Comparison of ENCODE assay signal across 8 cellular contexts in the genomic region with DNA sequence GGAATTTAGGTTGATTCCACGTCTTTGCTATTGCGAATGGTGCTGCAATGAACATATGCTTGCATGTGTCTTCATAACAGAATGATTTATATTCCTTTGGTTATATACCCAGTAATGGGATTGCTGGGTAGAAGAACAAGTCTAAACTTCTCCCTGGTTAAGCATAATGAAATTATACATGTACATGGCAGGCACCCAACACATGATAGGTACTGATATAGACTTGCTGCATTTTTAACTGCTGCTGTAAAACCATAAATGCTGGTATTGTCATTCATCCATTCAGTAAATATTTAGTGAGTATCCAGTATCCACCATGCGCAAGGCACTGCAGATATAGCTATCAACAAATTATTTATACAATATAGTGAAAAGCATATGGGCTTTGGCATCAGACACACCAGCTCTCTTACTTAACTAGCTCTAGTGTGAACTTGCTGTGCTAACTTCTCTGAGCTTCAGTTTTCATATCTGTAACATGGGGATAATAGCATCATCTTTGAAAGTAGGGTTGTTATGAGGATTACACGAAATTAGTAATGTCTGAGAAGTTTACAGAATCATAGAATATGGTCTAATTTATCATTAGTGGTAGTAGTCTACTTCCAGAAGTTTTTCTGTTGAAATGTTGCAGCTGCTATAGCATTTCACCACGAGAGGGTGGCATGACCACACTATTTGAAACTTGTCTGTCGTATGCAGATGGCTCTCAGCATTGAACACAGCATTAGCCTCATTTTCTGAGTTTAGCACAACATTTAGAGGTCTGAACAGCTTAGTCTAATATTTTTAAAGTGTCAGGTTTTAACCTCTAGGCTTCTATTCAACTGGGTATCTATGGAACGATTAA. TPM values are rescaled to one million over a fixed set of nuclear protein-coding genes. Genes with fewer than 3 reads are reported as not detected.
A peak's percentile ranks its signal among the peaks of the same experiment; 100 is the strongest.
DNase-seq lines count a peak whose midpoint lies in the region; ATAC-seq and TF ChIP-seq lines count a peak whose summit lies in the region.

No MANE protein-coding gene starts in this region.

- BruUV-seq in HCT116 (replicated peaks; lab: Mats Ljungman, UMichigan) (no TSS peak), mammary epithelial cell (replicated peaks; lab: Mats Ljungman, UMichigan) (no TSS peak)

- H3K4me3 ChIP-seq in HCT116 (replicated peaks in 1 of 2; ENCODE audit: low read depth in 1 of 2, low read length in 2 of 2) (no peak overlapping the region), mammary epithelial cell (replicated peaks in 1 of 3; ENCODE audit: insufficient read depth in 1 of 3, low read depth in 2 of 3, low read length in 3 of 3) (no peak overlapping the region), lung (no peak overlapping the region)

- H4K20me1 ChIP-seq in HCT116 (ENCODE audit: insufficient read depth) (no peaks in the 10 kb centered on the region), mammary epithelial cell (ENCODE audit: insufficient read depth, low read length) (no peaks in the 10 kb centered on the region)

- TF ChIP-seq CTCF in HCT116 (IDR thresholded peaks at IDR 0.05 in 2 of 3, conservative IDR thresholded peaks at IDR 0.05 in 1 of 3; ENCODE audit: borderline replicate concordance in 1 of 3, insufficient read depth in 1 of 3, low read depth in 2 of 3, low read length in 2 of 3) (peak; percentile 9 to 70 (median 47); a peak in 4 of 6 replicates), mammary epithelial cell (conservative IDR thresholded peaks at IDR 0.05 in 1 of 2, IDR thresholded peaks at IDR 0.05 in 1 of 2; ENCODE audit: extremely low read depth in 1 of 2, insufficient read depth in 1 of 2, low read depth in 1 of 2, low read length in 2 of 2) (peak; percentile 45 to 51), lung (IDR thresholded peaks at IDR 0.05; ENCODE audit: control extremely low read depth, extremely low read depth) (no peak)

- ATAC-seq in HCT116 = peak; percentile 70; the same call in 1 of the 2 replicates
- peak; percentile 58 for ATAC-seq in lung (ENCODE audit: insufficient read depth, low FRiP score)

- DNase-seq in stimulated activated CD4-positive, alpha-beta T cell treated with anti-CD3 and anti-CD28 coated beads, Interleukin-15, amount 100 ng/mL, for 24 hours = peak; percentile 20
- DNase-seq in stimulated activated CD4-positive, alpha-beta T cell treated with anti-CD3 and anti-CD28 coated beads, Interleukin-12 subunit alpha, Interleukin-12 subunit beta, amount 100 ng/mL, for 4 hours = no peak
- DNase-seq in HCT116 (ENCODE audit: low read depth, low spot score) (peak; percentile 8), MV-4-11 (lab: John Stamatoyannopoulos, UW) (peak; percentile 13), mammary epithelial cell (no peak), lung (ENCODE audit: low spot score) (no peak), UCSD-AML1 (lab: John Stamatoyannopoulos, UW; ENCODE audit: unreplicated experiment) (no peak)
- no peak for DNase-seq in stimulated activated naive CD4-positive, alpha-beta T cell treated with Interleukin-2 at 50 U/mL for 16 hours (lab: John Stamatoyannopoulos, UW)

- no peaks in the 10 kb centered on the region for H3K4me1 ChIP-seq in HCT116 (ENCODE audit: control insufficient read depth in 1 of 2, insufficient read depth in 2 of 2, low read length in 2 of 2)
- no peaks in the 10 kb centered on the region for H3K4me1 ChIP-seq in mammary epithelial cell (ENCODE audit: insufficient read depth, low read length)
- no peaks in the 10 kb centered on the region for H3K4me1 ChIP-seq in lung (ENCODE audit: control insufficient read depth in 2 of 2, insufficient read depth in 2 of 2, low read length in 2 of 2)

- no peaks in the 10 kb centered on the region for H3K9me2 ChIP-seq in HCT116 (ENCODE audit: insufficient read depth)

- WGBS in mammary epithelial cell (ENCODE audit: low coverage, missing lambda C conversion rate) = 52% methylated on average over 7 of the region's 7 CpGs
- WGBS in lung, 2 donors = 53 to 54% methylated on average over 7 of the region's 7 CpGs

- TF ChIP-seq RAD21 in HCT116 (IDR thresholded peaks at IDR 0.05; ENCODE audit: low read depth) = peak; percentile 56

- H3K79me2 ChIP-seq in HCT116 (ENCODE audit: insufficient read depth, low read length) (no peaks in the 10 kb centered on the region), mammary epithelial cell (ENCODE audit: insufficient read depth, low read length) (no peaks in the 10 kb centered on the region)

- H3K27me3 ChIP-seq in HCT116 (ENCODE audit: insufficient read depth, low read length) (peaks cover 24% of the 10 kb centered on the region), mammary epithelial cell (ENCODE audit: insufficient read depth, low read length) (peaks cover 2% of the 10 kb centered on the region), lung (ENCODE audit: control insufficient read depth, insufficient read depth) (no peaks in the 10 kb centered on the region)

- intact Hi-C loops in HCT116 (cut with micrococcal nuclease) (no loop called here), mammary epithelial cell (cut with micrococcal nuclease) (no loop called here)

- RAD21 ChIA-PET in HCT116 (lab: Charles Lee; ENCODE audit: low non-redundant PET in 1 of 2, low total read pairs in 2 of 2, uncharacterized antibody in 2 of 2, unreplicated experiment in 2 of 2) = no interaction called here

- POLR2A ChIA-PET in HCT116 (lab: Charles Lee) = interaction anchor here (0.7 kb wide), 1 partner anchor 968 kb away, joined by 3 read pairs; no protein-coding TSS in a partner anchor

- in situ Hi-C loops in mammary epithelial cell (cut with MboI; ENCODE audit: low sequenced_read_pairs in 2 of 2) = no loop called here

- CTCF ChIA-PET in HCT116 (lab: Charles Lee) (interaction anchor here (0.6 kb wide), 1 partner anchor 10 kb away, joined by 3 read pairs; no protein-coding TSS in a partner anchor), mammary epithelial cell (lab: Charles Lee; ENCODE audit: low non-redundant PET) (no interaction called here)

- TF ChIP-seq POLR2A in HCT116 (IDR thresholded peaks at IDR 0.05; ENCODE audit: borderline replicate concordance, extremely low read depth, insufficient read depth, insufficient read length) = no peak

- no peak overlapping the region for H3K27ac ChIP-seq in HCT116 (ENCODE audit: low read depth, low read length)
- no peak overlapping the region for H3K27ac ChIP-seq in mammary epithelial cell (ENCODE audit: insufficient read depth, low read depth, low read length)
- no peak overlapping the region for H3K27ac ChIP-seq in lung (ENCODE audit: low read depth in 1 of 2, low read length in 1 of 2)

- dilution Hi-C loops in mammary epithelial cell (cut with HindIII; ENCODE audit: low sequenced_read_pairs) = no loop called here

- no peak overlapping the region for H2AFZ ChIP-seq in HCT116 (ENCODE audit: low read depth, low read length, poor library complexity, severe bottlenecking)
- H2AFZ ChIP-seq in mammary epithelial cell (ENCODE audit: low read depth, low read length) = no peak overlapping the region

- no peaks in the 10 kb centered on the region; a peak in 1 of 4 replicates for H3K36me3 ChIP-seq in HCT116 (ENCODE audit: control insufficient read depth in 1 of 2, insufficient read depth in 2 of 2, low read length in 2 of 2)
- H3K36me3 ChIP-seq in mammary epithelial cell (ENCODE audit: insufficient read depth, low read length) = no peaks in the 10 kb centered on the region
- H3K36me3 ChIP-seq in lung (ENCODE audit: control insufficient read depth in 2 of 2, insufficient read depth in 2 of 2, low read length in 2 of 2) = no peaks in the 10 kb centered on the region

- H3K4me2 ChIP-seq in HCT116 (ENCODE audit: low read length) = no peak overlapping the region
- H3K4me2 ChIP-seq in mammary epithelial cell (ENCODE audit: insufficient read depth, low read depth, low read length) = no peak overlapping the region

- H3K9ac ChIP-seq in HCT116 (ENCODE audit: low read length) = no peak overlapping the region
- H3K9ac ChIP-seq in mammary epithelial cell (ENCODE audit: insufficient read depth, low read length) = no peak overlapping the region

- H3K9me3 ChIP-seq in HCT116 (ENCODE audit: control insufficient read depth in 1 of 2, insufficient read depth in 1 of 2, low read depth in 1 of 2, low read length in 2 of 2) = no peaks in the 10 kb centered on the region
- no peaks in the 10 kb centered on the region for H3K9me3 ChIP-seq in mammary epithelial cell (replicated peaks; ENCODE audit: insufficient read depth, low read length)
- no peaks in the 10 kb centered on the region for H3K9me3 ChIP-seq in lung (ENCODE audit: control insufficient read depth in 2 of 2, insufficient read depth in 1 of 2, low read length in 1 of 2)

TF ChIP-seq in HCT116, 20 proteins besides CTCF, POLR2A, EP300 and RAD21 (continues in another document):
- TF ChIP-seq FOSL1 (IDR thresholded peaks at IDR 0.05; ENCODE audit: low read depth) (no peak), EGR1 (IDR thresholded peaks at IDR 0.05; ENCODE audit: low read depth) (no peak), ELF1 (IDR thresholded peaks at IDR 0.05; ENCODE audit: borderline replicate concordance, low read depth) (no peak), CEBPB (IDR thresholded peaks at IDR 0.05; ENCODE audit: low read depth) (no peak)
- TF ChIP-seq, protein P1, sequence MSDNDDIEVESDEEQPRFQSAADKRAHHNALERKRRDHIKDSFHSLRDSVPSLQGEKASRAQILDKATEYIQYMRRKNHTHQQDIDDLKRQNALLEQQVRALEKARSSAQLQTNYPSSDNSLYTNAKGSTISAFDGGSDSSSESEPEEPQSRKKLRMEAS (IDR thresholded peaks at IDR 0.05) = no peak

RNA-seq across cellular contexts. Expression of gene SEL1L, which starts 32.0 kb away (rescaled TPM):
- 41.4 TPM for total RNA-seq in HCT116 (2021; ENCODE audit: unreplicated experiment)
- polyA plus RNA-seq in HCT116 (2012) = 23.3 and 27.2 TPM in 2 replicates
- 10 to 100 TPM; 64.3 to 85.9 TPM for total RNA-seq in mammary epithelial cell
- 8.3 TPM for polyA plus RNA-seq in mammary epithelial cell
- polyA minus RNA-seq in mammary epithelial cell = 36.8 TPM
- total RNA-seq in lung = 100 to 1,000 TPM in 1 of 2 donors, 10 to 100 TPM in 1; 67.4 to 101 TPM
- 10 to 100 TPM; 13.2 to 30.9 TPM for polyA plus RNA-seq in lung

Comparison
In these comparisons a context has a peak if more than half of its experiments do, and no peak if none do; other contexts are left out.
1. DNase-seq: peak in stimulated activated CD4-positive, alpha-beta T cell treated with anti-CD3 and anti-CD28 coated beads, Interleukin-15, amount 100 ng/mL, for 24 hours (single experiment), HCT116 (single experiment) and MV-4-11 (single experiment); none in stimulated activated CD4-positive, alpha-beta T cell treated with anti-CD3 and anti-CD28 coated beads, Interleukin-12 subunit alpha, Interleukin-12 subunit beta, amount 100 ng/mL, for 4 hours (single experiment), mammary epithelial cell (single experiment), lung (single experiment), UCSD-AML1 (single experiment) and stimulated activated naive CD4-positive, alpha-beta T cell treated with Interleukin-2 at 50 U/mL for 16 hours (single experiment).